Comparison of ENCODE assay signal across 18 cellular contexts in the genomic region with DNA sequence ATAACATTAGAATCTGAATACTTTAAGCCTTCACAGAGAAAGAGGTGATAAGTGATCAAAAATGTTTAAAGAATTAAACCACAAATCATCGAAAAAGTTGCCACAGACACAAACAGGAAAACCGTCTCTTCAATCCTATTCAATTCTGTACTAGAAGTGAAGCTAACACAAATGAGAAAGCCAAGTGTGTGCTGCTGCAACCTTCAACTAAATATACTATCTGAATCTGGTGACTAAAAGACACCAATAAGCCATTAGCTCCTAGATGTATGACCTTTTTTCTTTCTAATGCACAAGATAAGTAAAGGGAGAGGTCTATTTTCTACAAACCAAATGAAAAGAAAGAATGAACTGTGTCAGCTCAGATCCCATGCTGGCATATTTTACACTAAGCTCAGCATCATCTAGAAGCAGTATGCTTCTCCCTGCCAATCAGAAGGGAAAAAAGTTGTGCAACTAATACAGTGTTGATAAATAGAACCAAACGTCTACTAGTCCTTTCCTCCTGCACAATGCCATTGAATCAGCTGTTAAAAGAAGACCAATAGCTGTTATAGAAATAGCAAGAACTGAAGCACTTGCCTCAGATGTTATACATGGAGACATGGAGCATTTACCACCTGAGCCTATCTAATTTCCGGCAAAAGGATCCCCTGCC.
A peak's percentile ranks its signal among the peaks of the same experiment; 100 is the strongest.
DNase-seq lines count a peak whose midpoint lies in the region; ATAC-seq, FAIRE-seq and TF ChIP-seq lines count a peak whose summit lies in the region.
"Had no signal": no experiment of that assay in that cellular context is flagged by ENCODE, and none has a peak within 500 bp of the region (broad histone marks: within the 10 kb centered on the region; RNA-seq: fewer than 3 reads in every experiment).

No MANE protein-coding gene starts in this region.

- peak overlapping the region; percentile 81 for H3K27ac Mint-ChIP-seq in activated T-cell treated with anti-CD3 and anti-CD28 coated beads, Interleukin-2, amount 50 U/mL, for 24 hours
- H3K27ac Mint-ChIP-seq in T-cell: peak overlapping the region; percentile 13 to 72
- H3K27ac Mint-ChIP-seq in stimulated activated naive B cell treated with anti-CD40 and anti-IgM and Interleukin-4, amounts not matched to agents 10 μg/mL and 1 μg/mL and 100 μg/mL, for 72 hours: peak overlapping the region; percentile 25

- FAIRE-seq in K562 (lab: Jason Lieb, UNC): no peak
- FAIRE-seq: bronchial epithelial cell, keratinocyte had no signal

- no peaks in the 10 kb centered on the region; the same call in 2 of the 3 replicates for H3K36me3 ChIP-seq in K562 (ENCODE audit: control insufficient read depth, insufficient read depth, low read length)

- H3K36me3 Mint-ChIP-seq in activated T-cell treated with anti-CD3 and anti-CD28 coated beads, Interleukin-2, amount 50 U/mL, for 24 hours (ENCODE audit: low read depth): peaks cover 8% of the 10 kb centered on the region
- H3K36me3 Mint-ChIP-seq in T-cell: peaks cover 3% of the 10 kb centered on the region
- H3K36me3 Mint-ChIP-seq in stimulated activated naive B cell treated with anti-CD40 and anti-IgM and Interleukin-4, amounts not matched to agents 10 μg/mL and 1 μg/mL and 100 μg/mL, for 72 hours: peaks cover 12 to 27% of the 10 kb centered on the region in 2 donors

- no peak for TF ChIP-seq RAD21 in K562 (CRISPR knock-in tag; conservative IDR thresholded peaks at IDR 0.05 in 1 of 2, IDR thresholded peaks at IDR 0.05 in 1 of 2)

- CTCF ChIA-PET in T-cell (lab: Charles Lee): interaction anchor here in 1 of 2 donors (0.9 kb wide), 1 partner anchor 16 kb away, joined by 5 read pairs; no protein-coding TSS in a partner anchor
- CTCF ChIA-PET in K562 (lab: Yijun Ruan, JAX; ENCODE audit: low intra/inter-chr PET ratio): no interaction called here

- intact Hi-C loops in K562 (cut with micrococcal nuclease): loop anchor here (5.0 kb wide), 3 partner anchors 82 to 288 kb away; partner anchors contain the start of gene ZEB2
- intact Hi-C loops in sciatic nerve (cut with DNase I): no loop called here

- no TSS peak for BruUV-seq in K562 (replicated peaks; lab: Mats Ljungman, UMichigan)

- H2AFZ ChIP-seq in K562 (ENCODE audit: low read depth, low read length): peak overlapping the region; percentile 60

- no peaks in the 10 kb centered on the region for H3K27me3 Mint-ChIP-seq in activated T-cell treated with anti-CD3 and anti-CD28 coated beads, Interleukin-2, amount 50 U/mL, for 24 hours
- H3K27me3 Mint-ChIP-seq in T-cell: no peaks in the 10 kb centered on the region
- H3K27me3 Mint-ChIP-seq in stimulated activated naive B cell treated with anti-CD40 and anti-IgM and Interleukin-4, amounts not matched to agents 10 μg/mL and 1 μg/mL and 100 μg/mL, for 72 hours: no peaks in the 10 kb centered on the region

- H3K4me3 Mint-ChIP-seq in activated T-cell treated with anti-CD3 and anti-CD28 coated beads, Interleukin-2, amount 50 U/mL, for 24 hours: peak overlapping the region; percentile 26
- peak overlapping the region; percentile 8 to 35 (median 10) for H3K4me3 Mint-ChIP-seq in T-cell
- H3K4me3 Mint-ChIP-seq in stimulated activated naive B cell treated with anti-CD40 and anti-IgM and Interleukin-4, amounts not matched to agents 10 μg/mL and 1 μg/mL and 100 μg/mL, for 72 hours: no peak overlapping the region

- POLR2A ChIA-PET in T-cell (lab: Charles Lee): interaction anchor here in 1 of 2 donors (0.6 kb wide), 1 partner anchor 45 kb away, joined by 5 read pairs; no protein-coding TSS in a partner anchor
- POLR2A ChIA-PET in K562 (lab: Yijun Ruan, JAX): interaction anchor here (0.9 kb wide), 1 partner anchor 9 kb away, joined by 3 read pairs; no protein-coding TSS in a partner anchor

- H3K27ac ChIP-seq in K562 (ENCODE audit: extremely low read depth, low read depth, low read length): no peak overlapping the region
- H3K27ac ChIP-seq: VCaP had no signal

- peaks cover 4% of the 10 kb centered on the region for H3K9me3 Mint-ChIP-seq in activated T-cell treated with anti-CD3 and anti-CD28 coated beads, Interleukin-2, amount 50 U/mL, for 24 hours
- no peaks in the 10 kb centered on the region for H3K9me3 Mint-ChIP-seq in T-cell
- H3K9me3 Mint-ChIP-seq in stimulated activated naive B cell treated with anti-CD40 and anti-IgM and Interleukin-4, amounts not matched to agents 10 μg/mL and 1 μg/mL and 100 μg/mL, for 72 hours: peaks cover 6 to 7% of the 10 kb centered on the region in 2 donors

- no peaks in the 10 kb centered on the region for H3K27me3 ChIP-seq in K562 (ENCODE audit: control insufficient read depth in 2 of 2, insufficient read depth in 2 of 2, low read length in 2 of 2)

- no peak overlapping the region for H3K9ac ChIP-seq in K562 (ENCODE audit: insufficient read depth in 1 of 2, low read depth in 2 of 2, low read length in 2 of 2)

- no peak for DNase-seq in activated T-cell treated with anti-CD3 and anti-CD28 coated beads, Interleukin-2, amount 50 U/mL, for 24 hours
- DNase-seq in activated T-cell treated with anti-CD3 and anti-CD28 coated beads, Interleukin-2, amount 50 U/mL, for 1 hour: no peak
- DNase-seq in T-cell (no peak), K562 (ENCODE audit: extremely low read depth in 1 of 4, low spot score in 3 of 4) (no peak), sciatic nerve (ENCODE audit: low spot score) (no peak)
- no peak for DNase-seq in stimulated activated naive B cell treated with anti-CD40 and anti-IgM and Interleukin-4, amounts not matched to agents 10 μg/mL and 1 μg/mL and 100 μg/mL, for 72 hours
- no peak for DNase-seq in stimulated activated CD4-positive, alpha-beta T cell treated with anti-CD3 and anti-CD28 coated beads, Interleukin-1b, Interleukin-23, amount 100 ng/mL, for 48 hours
- DNase-seq in activated effector memory CD4-positive, alpha-beta T cell treated with Interleukin-2 at 50 U/mL for 16 hours: no peak
- DNase-seq: ACHN; Caco-2; H7; NCI-H1105; NCI-H345; occipital lobe; stimulated activated naive CD4-positive, alpha-beta T cell treated with Interleukin-2 at 50 U/mL for 16 hours had no signal

- no peaks in the 10 kb centered on the region for H3K79me2 ChIP-seq in K562 (ENCODE audit: control insufficient read depth, insufficient read depth, low read length)

- in situ Hi-C loops in K562 (cut with MboI): no loop called here

- H3K9me3 ChIP-seq in K562 (replicated peaks; ENCODE audit: control insufficient read depth, insufficient read depth, low read depth, low read length): no peaks in the 10 kb centered on the region
- H3K9me3 ChIP-seq: Caco-2 had no signal

- no peak overlapping the region for H3K4me3 ChIP-seq in K562

- no peak for TF ChIP-seq POLR2A in K562 (conservative IDR thresholded peaks at IDR 0.05)

- no peaks in the 10 kb centered on the region for H4K20me1 ChIP-seq in K562 (replicated peaks; ENCODE audit: control insufficient read depth, insufficient read depth, low read length)

- peaks cover 0 to 41% of the 10 kb centered on the region in 2 experiments; a peak in 3 of 5 replicates for H3K4me1 ChIP-seq in K562 (replicated peaks in 1 of 2; ENCODE audit: control insufficient read depth in 2 of 2, insufficient read depth in 2 of 2, low read length in 2 of 2)
- H3K4me1 ChIP-seq: Caco-2 had no signal

- peak overlapping the region; percentile 46 for H3K4me2 ChIP-seq in K562 (ENCODE audit: insufficient read depth, low read length)

- no peak for TF ChIP-seq EP300 in K562 (IDR thresholded peaks at IDR 0.05; ENCODE audit: low read length)

- WGBS in K562 (ENCODE audit: insufficient coverage, low coverage, missing lambda C conversion rate): 30% methylated on average over 4 of the region's 4 CpGs

- peaks cover 72% of the 10 kb centered on the region for H3K4me1 Mint-ChIP-seq in activated T-cell treated with anti-CD3 and anti-CD28 coated beads, Interleukin-2, amount 50 U/mL, for 24 hours (ENCODE audit: low read depth)
- peaks cover 44 to 59% (median 44%) of the 10 kb centered on the region in 3 donors for H3K4me1 Mint-ChIP-seq in T-cell
- peaks cover 25 to 74% of the 10 kb centered on the region in 2 donors for H3K4me1 Mint-ChIP-seq in stimulated activated naive B cell treated with anti-CD40 and anti-IgM and Interleukin-4, amounts not matched to agents 10 μg/mL and 1 μg/mL and 100 μg/mL, for 72 hours

- no peak for TF ChIP-seq CTCF in K562 (IDR thresholded peaks at IDR 0.05 in 2 of 3, conservative IDR thresholded peaks at IDR 0.05 in 1 of 3; ENCODE audit: insufficient read depth in 2 of 3, low read depth in 1 of 3, low read length in 3 of 3)

- ATAC-seq in T-cell (replicated peaks in 1 of 4) (peak in 3 of 4 experiments; percentile 8 to 40 (median 33)), K562 (no peak), sciatic nerve (no peak)
- no peak for ATAC-seq in stimulated activated naive B cell treated with anti-CD40 and anti-IgM and Interleukin-4, amounts not matched to agents 10 μg/mL and 1 μg/mL and 100 μg/mL, for 72 hours (replicated peaks)

- H3K9me1 ChIP-seq in K562 (ENCODE audit: control insufficient read depth, insufficient read depth, low read length): no peaks in the 10 kb centered on the region

TF ChIP-seq in K562, 482 proteins besides CTCF, POLR2A, EP300 and RAD21 (continues in another document):
- TF ChIP-seq PKNOX1 (IDR thresholded peaks at IDR 0.05) (peak; percentile 65), SMARCA4 (IDR thresholded peaks at IDR 0.05) (0 out of 2 replicates have a peak, but pooled peaks have one; percentile 32), SMARCE1 (IDR thresholded peaks at IDR 0.05) (0 out of 2 replicates have a peak, but pooled peaks have one; percentile 24), CEBPG (CRISPR knock-in tag; IDR thresholded peaks at IDR 0.05) (peak; percentile 49; the same call in 1 of the 2 replicates), CEBPG (tag; conservative IDR thresholded peaks at IDR 0.05 in 1 of 2, IDR thresholded peaks at IDR 0.05 in 1 of 2) (peak; percentile 57 to 76), MAFK (IDR thresholded peaks at IDR 0.05; ENCODE audit: low read length) (no peak)
- TF ChIP-seq, protein P1, sequence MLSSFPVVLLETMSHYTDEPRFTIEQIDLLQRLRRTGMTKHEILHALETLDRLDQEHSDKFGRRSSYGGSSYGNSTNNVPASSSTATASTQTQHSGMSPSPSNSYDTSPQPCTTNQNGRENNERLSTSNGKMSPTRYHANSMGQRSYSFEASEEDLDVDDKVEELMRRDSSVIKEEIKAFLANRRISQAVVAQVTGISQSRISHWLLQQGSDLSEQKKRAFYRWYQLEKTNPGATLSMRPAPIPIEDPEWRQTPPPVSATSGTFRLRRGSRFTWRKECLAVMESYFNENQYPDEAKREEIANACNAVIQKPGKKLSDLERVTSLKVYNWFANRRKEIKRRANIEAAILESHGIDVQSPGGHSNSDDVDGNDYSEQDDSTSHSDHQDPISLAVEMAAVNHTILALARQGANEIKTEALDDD (IDR thresholded peaks at IDR 0.05): peak; percentile 68

Comparison
In these comparisons a context has a peak if more than half of its experiments do, and no peak if none do; other contexts are left out.
1. H3K27ac Mint-ChIP-seq: peak in every context shown above with its lines; median percentile 81 in activated T-cell treated with anti-CD3 and anti-CD28 coated beads, Interleukin-2, amount 50 U/mL, for 24 hours; 42 in T-cell; 25 in stimulated activated naive B cell treated with anti-CD40 and anti-IgM and Interleukin-4, amounts not matched to agents 10 μg/mL and 1 μg/mL and 100 μg/mL, for 72 hours.
2. H3K4me3 Mint-ChIP-seq: peak in activated T-cell treated with anti-CD3 and anti-CD28 coated beads, Interleukin-2, amount 50 U/mL, for 24 hours (single experiment) and T-cell (3 of 3); none in stimulated activated naive B cell treated with anti-CD40 and anti-IgM and Interleukin-4, amounts not matched to agents 10 μg/mL and 1 μg/mL and 100 μg/mL, for 72 hours (0 of 2).
3. ATAC-seq: peak in T-cell (3 of 4); none in K562 (single experiment), stimulated activated naive B cell treated with anti-CD40 and anti-IgM and Interleukin-4, amounts not matched to agents 10 μg/mL and 1 μg/mL and 100 μg/mL, for 72 hours (0 of 2) and sciatic nerve (single experiment).